In genomic region chr13:33610471-33611015, GRCh38 we compare ENCODE assay signal across 9 cellular contexts.
DNase-seq lines count a peak whose midpoint lies in the region; ATAC-seq and TF ChIP-seq lines count a peak whose summit lies in the region.
"Had no signal": no experiment of that assay in that cellular context is flagged by ENCODE, and none has a peak within 500 bp of the region (broad histone marks: within the 10 kb centered on the region; RNA-seq: fewer than 3 reads in every experiment).

No MANE protein-coding gene starts in this region.

- H3K4me3 ChIP-seq in testis, result no peak overlapping the region

- 38 to 53% methylated on average over 22 of the region's 22 CpGs for WGBS in testis, 2 donors

- DNase-seq in NCI-H1048 (lab: John Stamatoyannopoulos, UW) (peak; percentile 1), nephron progenitor cell (peak; percentile 8), testis (peak; percentile 39)
- DNase-seq in activated CD4-positive, alpha-beta T cell treated with anti-CD3 and anti-CD28 coated beads, Interleukin-2, amount 50 U/mL, for 48 hours, result peak; percentile 73 to 78
- DNase-seq in effector memory CD8-positive, alpha-beta T cell, result peak; percentile 12 to 46 (median 46)

- no peaks in the 10 kb centered on the region for H3K36me3 ChIP-seq in testis (ENCODE audit: low read depth, missing control alignments)

- H3K4me1 ChIP-seq in testis, result peaks cover 6% of the 10 kb centered on the region

- intact Hi-C loops in testis (cut with DNase I; ENCODE audit: low total_unique reads), result no loop called here

- no peaks in the 10 kb centered on the region for H3K36me3 Mint-ChIP-seq in effector memory CD8-positive, alpha-beta T cell (ENCODE audit: insufficient read depth)
- H3K36me3 Mint-ChIP-seq in nephron progenitor cell (ENCODE audit: low read depth), result no peaks in the 10 kb centered on the region

- TF ChIP-seq POLR2A in testis (IDR thresholded peaks at IDR 0.05), result no peak

- no peaks in the 10 kb centered on the region for H3K9me3 Mint-ChIP-seq in effector memory CD8-positive, alpha-beta T cell
- peaks cover 18% of the 10 kb centered on the region for H3K9me3 Mint-ChIP-seq in nephron progenitor cell

- peak overlapping the region; percentile 84 to 93 for H3K27ac Mint-ChIP-seq in effector memory CD8-positive, alpha-beta T cell
- H3K27ac Mint-ChIP-seq in nephron progenitor cell, result peak overlapping the region; percentile 97

- peak overlapping the region; percentile 78 to 81 for H3K4me3 Mint-ChIP-seq in effector memory CD8-positive, alpha-beta T cell
- H3K4me3 Mint-ChIP-seq in nephron progenitor cell, result no peak overlapping the region

- no peaks in the 10 kb centered on the region for H3K9me3 ChIP-seq in testis

- no peaks in the 10 kb centered on the region for H3K27me3 ChIP-seq in testis

- ATAC-seq in effector memory CD8-positive, alpha-beta T cell (replicated peaks), result peak; percentile 92
- ATAC-seq in HG03378 (IDR thresholded peaks at IDR 0.05; ENCODE audit: unreplicated experiment), result no peak
- no peak for ATAC-seq in GM19035 (IDR thresholded peaks at IDR 0.05; ENCODE audit: unreplicated experiment)
- ATAC-seq in GM21447 (IDR thresholded peaks at IDR 0.05; ENCODE audit: unreplicated experiment), result no peak
- ATAC-seq: HCT116 had no signal

- TF ChIP-seq CTCF in nephron progenitor cell (IDR thresholded peaks at IDR 0.05) (no peak), testis (IDR thresholded peaks at IDR 0.05) (no peak)

- H3K27ac ChIP-seq in testis, result peak overlapping the region; percentile 14 to 47

- peaks cover 0 to 15% of the 10 kb centered on the region in 2 donors for H3K27me3 Mint-ChIP-seq in effector memory CD8-positive, alpha-beta T cell
- H3K27me3 Mint-ChIP-seq in nephron progenitor cell (ENCODE audit: low read depth, poor library complexity), result peaks cover 4% of the 10 kb centered on the region

- H3K4me1 Mint-ChIP-seq in effector memory CD8-positive, alpha-beta T cell (ENCODE audit: low read depth in 2 of 2), result peaks cover 11 to 16% of the 10 kb centered on the region in 2 donors
- peaks cover 37% of the 10 kb centered on the region for H3K4me1 Mint-ChIP-seq in nephron progenitor cell

Comparison
In these comparisons a context has a peak if more than half of its experiments do, and no peak if none do; other contexts are left out.
1. DNase-seq: peak in every context shown above with its lines; median percentile 76 in activated CD4-positive, alpha-beta T cell treated with anti-CD3 and anti-CD28 coated beads, Interleukin-2, amount 50 U/mL, for 48 hours; 46 in effector memory CD8-positive, alpha-beta T cell; 39 in testis; 8 in nephron progenitor cell; 1 in NCI-H1048.